14 cellular contexts compared by ENCODE assay signal in the genomic region with DNA sequence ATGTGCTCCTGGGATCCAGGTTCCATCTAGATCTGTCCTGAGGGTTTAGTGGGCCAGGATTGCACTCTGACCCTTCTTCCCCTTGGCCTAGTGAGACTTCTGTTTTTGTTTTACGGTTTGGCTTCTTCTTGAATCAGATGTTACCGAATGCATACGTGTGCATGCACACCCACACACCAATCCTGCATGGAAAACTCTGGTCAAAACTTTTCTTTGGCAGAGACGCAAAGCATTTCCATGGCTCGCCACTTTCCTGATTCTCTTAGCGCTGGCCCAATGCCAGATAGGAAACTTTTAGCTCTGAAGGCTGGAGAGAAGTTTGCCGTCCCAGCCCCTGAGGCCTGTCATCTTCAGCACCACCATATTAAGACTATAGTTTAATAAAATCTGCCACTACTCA.
A peak's percentile ranks its signal among the peaks of the same experiment; 100 is the strongest.
DNase-seq lines count a peak whose midpoint lies in the region; FAIRE-seq lines count a peak whose summit lies in the region.
"Had no signal": no experiment of that assay in that cellular context is flagged by ENCODE, and none has a peak within 500 bp of the region (broad histone marks: within the 10 kb centered on the region; RNA-seq: fewer than 3 reads in every experiment).

No MANE protein-coding gene starts in this region.

- 0 out of 2 replicates have a peak overlapping the region, but pooled peaks have one; percentile 3 for H3K9ac ChIP-seq in GM23248
- H3K9ac ChIP-seq: KMS-11 had no signal

- WGBS in GM23248 (ENCODE audit: low coverage in 1 of 2, low lambda C conversion rate in 2 of 2, missing lambda C conversion rate in 2 of 2), 2 experiments: 16 to 19% methylated on average over 7 of the region's 7 CpGs
- 57 to 79% (median 78%) methylated on average over 7 of the region's 7 CpGs for WGBS in small intestine, 3 donors

- H3F3A ChIP-seq in GM23248 (ENCODE audit: insufficient read depth): peaks cover 29% of the 10 kb centered on the region

- no peak overlapping the region for H2AFZ ChIP-seq in GM23248

- H3K9me2 ChIP-seq in GM23248 (ENCODE audit: insufficient read depth): no peaks in the 10 kb centered on the region

- no peak overlapping the region for H3K4me2 ChIP-seq in GM23248 (ENCODE audit: unreplicated experiment)
- H3K4me2 ChIP-seq: KMS-11 had no signal

- H3K4me3 ChIP-seq in GM23248: no peak overlapping the region
- H3K4me3 ChIP-seq in skin epidermis: no peak overlapping the region
- H3K4me3 ChIP-seq in small intestine (ENCODE audit: low read depth in 1 of 2, low read length in 2 of 2): no peak overlapping the region
- H3K4me3 ChIP-seq: SK-N-MC had no signal

- H3K27ac ChIP-seq in GM23248 (peak overlapping the region; percentile 58), cingulate gyrus (ENCODE audit: low read depth, low read length) (peak overlapping the region; percentile 35), skin epidermis (peak overlapping the region in 18 of 21 experiments; percentile 17 to 82 (median 65)), small intestine (ENCODE audit: low read depth in 1 of 2, low read length in 1 of 2) (peak overlapping the region in 1 of 2 donors; percentile 28)
- H3K27ac ChIP-seq: KMS-11, SK-N-MC had no signal

- H3K4me1 ChIP-seq in GM23248 (ENCODE audit: insufficient read depth) (peaks cover 55% of the 10 kb centered on the region), small intestine (ENCODE audit: control insufficient read depth in 2 of 2, insufficient read depth in 1 of 2, low read depth in 1 of 2, low read length in 1 of 2) (peaks cover 0 to 18% of the 10 kb centered on the region in 2 donors)

- H3K27me3 ChIP-seq in GM23248 (replicated peaks; ENCODE audit: insufficient read depth) (no peaks in the 10 kb centered on the region), small intestine (ENCODE audit: control insufficient read depth in 2 of 2, insufficient read depth in 2 of 2, low read length in 2 of 2) (no peaks in the 10 kb centered on the region)

- peak; percentile 75 for DNase-seq in GM23248
- peak; percentile 34 for DNase-seq in left kidney (ENCODE audit: low read depth, low spot score)
- no peak for DNase-seq in NCI-H748 (lab: John Stamatoyannopoulos, UW; ENCODE audit: unreplicated experiment)
- no peak for DNase-seq in small intestine
- DNase-seq in T-helper 9 cell: no peak
- no peak for DNase-seq in frontal cortex (ENCODE audit: low spot score in 2 of 2)
- DNase-seq: activated CD4-positive, alpha-beta T cell treated with anti-CD3 and anti-CD28 coated beads, Interleukin-2, amount 50 U/mL, for 4 hours; activated naive CD8-positive, alpha-beta T cell treated with anti-CD3 and anti-CD28 coated beads, Interleukin-2, amount 10 ng/mL, durations not matched to agents 7 days and 5 days; COR-L47; NCI-H2227 treated with DMSO at 0.1 percent for 48 hours had no signal

- H3K79me2 ChIP-seq in GM23248 (ENCODE audit: insufficient read depth): peaks cover 10% of the 10 kb centered on the region; the same call in 1 of the 2 replicates

- no peaks in the 10 kb centered on the region for H4K20me1 ChIP-seq in GM23248 (ENCODE audit: insufficient read depth)

- in situ Hi-C loops in GM23248 (cut with MboI): no loop called here

- H3K36me3 ChIP-seq in GM23248 (ENCODE audit: low read depth) (no peaks in the 10 kb centered on the region), small intestine (ENCODE audit: control insufficient read depth in 2 of 2, insufficient read depth in 2 of 2, low read length in 2 of 2) (no peaks in the 10 kb centered on the region)

- H3K9me3 ChIP-seq in GM23248 (ENCODE audit: low read depth) (no peaks in the 10 kb centered on the region), small intestine (ENCODE audit: control insufficient read depth, low read depth) (no peaks in the 10 kb centered on the region)

- FAIRE-seq in small intestine (lab: Jason Lieb, UNC): no peak
- FAIRE-seq in frontal cortex (lab: Jason Lieb, UNC): no peak

Comparison
In these comparisons a context has a peak if more than half of its experiments do, and no peak if none do; other contexts are left out.
1. DNase-seq: peak in GM23248 (single experiment) and left kidney (single experiment); none in NCI-H748 (single experiment), small intestine (single experiment), T-helper 9 cell (single experiment) and frontal cortex (0 of 2).